In genomic region chr19:51675911-51676565, GRCh38 we compare ENCODE assay signal across 10 cellular contexts. TPM values are rescaled to one million over a fixed set of nuclear protein-coding genes. Genes with fewer than 3 reads are reported as not detected.
DNase-seq lines count a peak whose midpoint lies in the region; ATAC-seq and TF ChIP-seq lines count a peak whose summit lies in the region.
"Not testable (repeated sequence)": the region's sequence is repeated elsewhere in the genome, so short reads cannot be mapped to it uniquely, and the experiment has no call there.
"Had no signal": no experiment of that assay in that cellular context is flagged by ENCODE, and none has a peak within 500 bp of the region (broad histone marks: within the 10 kb centered on the region; RNA-seq: fewer than 3 reads in every experiment).

No MANE protein-coding gene starts in this region.

- POLR2A ChIA-PET in WTC11 (lab: Charles Lee) = not testable (repeated sequence)

- peaks cover 28% of the 10 kb centered on the region for H3K27me3 Mint-ChIP-seq in WTC11 (ENCODE audit: low read depth)
- not testable (repeated sequence) for H3K27me3 Mint-ChIP-seq in natural killer cell (ENCODE audit: low read depth in 2 of 2)

- not testable (repeated sequence) for H3K79me2 ChIP-seq in OCI-LY3 (ENCODE audit: low read length)

- H3K27ac Mint-ChIP-seq in WTC11, natural killer cell: not testable (repeated sequence)

- in situ Hi-C loops in KBM-7 (cut with MboI; ENCODE audit: low pct_unique_long_range_greater_than_20kb, low sequenced_read_pairs) = not testable (repeated sequence)

- peak; percentile 74 for ATAC-seq in WTC11
- ATAC-seq in natural killer cell = not testable (repeated sequence)

- H4K20me1 ChIP-seq in OCI-LY3 (ENCODE audit: insufficient read depth, low read length) = not testable (repeated sequence)

- H2AFZ ChIP-seq in OCI-LY3 (ENCODE audit: low read depth, low read length) = not testable (repeated sequence)

- H3K27ac ChIP-seq in 22Rv1; OCI-LY3 (ENCODE audit: low read length); left ventricle myocardium inferior (replicated peaks): not testable (repeated sequence)

- TF ChIP-seq CTCF in 22Rv1 (IDR thresholded peaks at IDR 0.05) (peak; percentile 47), OCI-LY3 (IDR thresholded peaks at IDR 0.05; ENCODE audit: low read depth, low read length) (peak; percentile 65), WTC11 (IDR thresholded peaks at IDR 0.05) (peak; percentile 32; the same call in 1 of the 2 replicates), left ventricle myocardium inferior (IDR thresholded peaks at IDR 0.05; ENCODE audit: borderline replicate concordance) (peak; percentile 57)
- not testable (repeated sequence) for TF ChIP-seq CTCF in natural killer cell (IDR thresholded peaks at IDR 0.05)

- H3K36me3 Mint-ChIP-seq in WTC11, natural killer cell: not testable (repeated sequence)

- not testable (repeated sequence) for H3K9ac ChIP-seq in OCI-LY3 (ENCODE audit: low read length)

- not testable (repeated sequence) for H3K4me3 ChIP-seq in OCI-LY3 (ENCODE audit: low read length); left ventricle myocardium inferior

- not testable (repeated sequence) for H3K4me3 Mint-ChIP-seq in WTC11
- H3K4me3 Mint-ChIP-seq in natural killer cell = peak overlapping the region; percentile 37

- not testable (repeated sequence) for H3K4me1 ChIP-seq in OCI-LY3 (ENCODE audit: low read length); left ventricle myocardium inferior

- peaks cover 29% of the 10 kb centered on the region for H3K27me3 ChIP-seq in OCI-LY3 (ENCODE audit: low read depth, low read length)
- peaks cover 11% of the 10 kb centered on the region for H3K27me3 ChIP-seq in left ventricle myocardium inferior (ENCODE audit: low read depth)

- DNase-seq in EH (ENCODE audit: low read depth) (peak; percentile 28), KBM-7 (peak; percentile 27), WTC11 (ENCODE audit: low spot score) (peak; percentile 26), cerebellar cortex (ENCODE audit: low spot score) (peak; percentile 31)
- not testable (repeated sequence) for DNase-seq in left ventricle myocardium inferior, natural killer cell

- H3K9me3 ChIP-seq in OCI-LY3 (ENCODE audit: insufficient read depth, low read length); left ventricle myocardium inferior (replicated peaks): not testable (repeated sequence)

- CTCF ChIA-PET in WTC11 (lab: Charles Lee) = interaction anchor here (1.1 to 3.4 kb wide), 5 partner anchors 12 to 102 kb away, joined by 4 to 13 read pairs (median 10); no protein-coding TSS in a partner anchor

- intact Hi-C loops in left ventricle myocardium inferior (cut with micrococcal nuclease); natural killer cell (cut with micrococcal nuclease): not testable (repeated sequence)

- not testable (repeated sequence) for H3K36me3 ChIP-seq in OCI-LY3 (replicated peaks; ENCODE audit: low read depth, low read length); left ventricle myocardium inferior

- not testable (repeated sequence) for H3K4me2 ChIP-seq in OCI-LY3 (ENCODE audit: low read length)

- H3K4me1 Mint-ChIP-seq in WTC11 = not testable (repeated sequence)
- H3K4me1 Mint-ChIP-seq in natural killer cell = peaks cover 7 to 15% of the 10 kb centered on the region in 2 donors

- H3K9me3 Mint-ChIP-seq in WTC11 = peaks cover 14% of the 10 kb centered on the region
- not testable (repeated sequence) for H3K9me3 Mint-ChIP-seq in natural killer cell

TF ChIP-seq in WTC11, 78 proteins besides CTCF, POLR2A, EP300 and RAD21:
- TF ChIP-seq NFYB (CRISPR knock-in tag; conservative IDR thresholded peaks at IDR 0.05; ENCODE audit: low read depth) = 0 out of 2 replicates have a peak, but pooled peaks have one; percentile 37

RNA-seq across cellular contexts. Expression of gene SPACA6, which starts 17.1 kb away (rescaled TPM):
- total RNA-seq in WTC11 (2021) (9.3 to 13.3 TPM (median 9.8 TPM) in 3 replicates), left ventricle myocardium inferior (11.8 TPM), natural killer cell (1 to 10 TPM; 2.2 to 9.4 (median 3.7) TPM)

RNA-seq across cellular contexts. Expression of gene SIGLEC14, which starts 29.4 kb away (rescaled TPM):
- total RNA-seq in WTC11 (2021) = not detected in 3 replicates
- 0.33 TPM for total RNA-seq in left ventricle myocardium inferior
- total RNA-seq in natural killer cell = 1 to 10 TPM; 2.7 to 4.9 (median 2.9) TPM
- total RNA-seq: G401 had no signal

RNA-seq across cellular contexts. Expression of gene SIGLEC5, which starts 45.8 kb away (rescaled TPM):
- total RNA-seq in WTC11 (2021) (0.15 TPM in 1 of 3 replicates, not detected in the others), left ventricle myocardium inferior (not detected), natural killer cell (1 to 10 TPM in 1 of 3 donors, under 1 TPM in 2; 0.54 to 1.0 (median 0.90) TPM)
- total RNA-seq: activated CD8-positive, alpha-beta memory T cell treated with anti-CD3 and anti-CD28 coated beads, Interleukin-2, amount 10 ng/mL, durations not matched to agents 7 days and 5 days; G401 had no signal

RNA-seq across cellular contexts. Expression of gene HAS1, which starts 47.8 kb away (rescaled TPM):
- total RNA-seq in WTC11 (2021) (0.73 to 1.0 TPM (median 1.0 TPM) in 3 replicates), left ventricle myocardium inferior (0.41 TPM), natural killer cell (not detected)
- total RNA-seq: activated CD8-positive, alpha-beta memory T cell treated with anti-CD3 and anti-CD28 coated beads, Interleukin-2, amount 10 ng/mL, durations not matched to agents 7 days and 5 days; G401 had no signal
